Comparison of ENCODE assay signal across 26 cellular contexts in the genomic region with DNA sequence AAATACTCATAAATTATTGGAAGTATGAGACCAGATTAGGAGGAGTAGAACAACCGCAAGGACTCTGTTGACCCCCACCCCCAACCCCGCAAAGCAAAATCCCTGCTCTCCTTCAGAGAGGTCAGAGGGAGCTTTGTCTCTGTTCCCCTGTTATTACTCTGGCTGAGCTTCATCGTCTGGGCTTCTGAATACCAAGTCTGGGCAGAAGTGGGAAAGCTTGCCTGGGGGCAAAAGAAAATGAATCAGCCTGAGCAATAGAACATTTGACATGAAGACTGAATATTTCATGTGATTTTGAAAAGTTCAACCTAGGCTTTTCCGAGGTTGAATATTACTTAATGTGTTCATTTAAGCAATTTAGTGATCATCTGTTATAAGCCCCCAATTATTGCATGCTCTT.
"Had no signal": no experiment of that assay in that cellular context is flagged by ENCODE, and none has a peak within 500 bp of the region (broad histone marks: within the 10 kb centered on the region; RNA-seq: fewer than 3 reads in every experiment).

No MANE protein-coding gene starts in this region.

- H3K9ac ChIP-seq: parathyroid adenoma had no signal

- H3K27me3 Mint-ChIP-seq: activated CD8-positive, alpha-beta memory T cell treated with anti-CD3 and anti-CD28 coated beads, Interleukin-2, amount 10 ng/mL, durations not matched to agents 7 days and 5 days; activated naive CD4-positive, alpha-beta T cell treated with anti-CD3 and anti-CD28 coated beads, Interleukin-2, amount 10 ng/mL, durations not matched to agents 7 days and 5 days; activated naive CD8-positive, alpha-beta T cell treated with anti-CD3 and anti-CD28 coated beads, Interleukin-2, amount 10 ng/mL, durations not matched to agents 7 days and 5 days; memory B cell had no signal

- H3K9me3 ChIP-seq: right atrium auricular region, thyroid gland, upper lobe of right lung had no signal

- H3K36me3 ChIP-seq: brain microvascular endothelial cell, gastroesophageal sphincter, right atrium auricular region, stomach, thyroid gland, upper lobe of right lung had no signal

- H3K4me1 Mint-ChIP-seq: activated CD4-positive, alpha-beta T cell treated with anti-CD3 and anti-CD28 coated beads for 36 hours; activated CD8-positive, alpha-beta memory T cell treated with anti-CD3 and anti-CD28 coated beads, Interleukin-2, amount 10 ng/mL, durations not matched to agents 7 days and 5 days; activated naive CD4-positive, alpha-beta T cell treated with anti-CD3 and anti-CD28 coated beads, Interleukin-2, amount 10 ng/mL, durations not matched to agents 7 days and 5 days; activated naive CD8-positive, alpha-beta T cell treated with anti-CD3 and anti-CD28 coated beads, Interleukin-2, amount 10 ng/mL, durations not matched to agents 7 days and 5 days; memory B cell; naive thymus-derived CD8-positive, alpha-beta T cell; neural crest cell; stimulated activated naive B cell treated with anti-CD40 and anti-IgM and Interleukin-4, amounts not matched to agents 10 μg/mL and 1 μg/mL and 100 μg/mL, for 72 hours had no signal

- H3K4me3 ChIP-seq: gastroesophageal sphincter, hepatocyte, right atrium auricular region, smooth muscle cell, stomach, thyroid gland, upper lobe of right lung had no signal

- H3K4me1 ChIP-seq: parathyroid adenoma, right atrium auricular region, stomach, thyroid gland, upper lobe of right lung had no signal

- H3K4me3 Mint-ChIP-seq: activated CD4-positive, alpha-beta T cell treated with anti-CD3 and anti-CD28 coated beads for 36 hours; activated CD8-positive, alpha-beta memory T cell treated with anti-CD3 and anti-CD28 coated beads, Interleukin-2, amount 10 ng/mL, durations not matched to agents 7 days and 5 days; activated CD8-positive, alpha-beta T cell treated with anti-CD3 and anti-CD28 coated beads, Interleukin-2, amount 10 ng/mL, durations not matched to agents 7 days and 5 days; activated naive CD4-positive, alpha-beta T cell treated with anti-CD3 and anti-CD28 coated beads, Interleukin-2, amount 10 ng/mL, durations not matched to agents 7 days and 5 days; activated naive CD8-positive, alpha-beta T cell treated with anti-CD3 and anti-CD28 coated beads, Interleukin-2, amount 10 ng/mL, durations not matched to agents 7 days and 5 days; memory B cell; naive thymus-derived CD8-positive, alpha-beta T cell; neural crest cell; stimulated activated naive B cell treated with anti-CD40 and anti-IgM and Interleukin-4, amounts not matched to agents 10 μg/mL and 1 μg/mL and 100 μg/mL, for 72 hours; T-helper 2 cell treated with Interferon-gamma antibody and Interleukin-4, amounts not matched to agents 5 μg/mL and 100 μg/mL, for 36 hours had no signal

- H3K27me3 ChIP-seq: brain microvascular endothelial cell, gastroesophageal sphincter, hepatocyte, right atrium auricular region, stomach, thyroid gland, upper lobe of right lung had no signal

- H3K36me3 Mint-ChIP-seq: activated CD8-positive, alpha-beta memory T cell treated with anti-CD3 and anti-CD28 coated beads, Interleukin-2, amount 10 ng/mL, durations not matched to agents 7 days and 5 days; activated naive CD4-positive, alpha-beta T cell treated with anti-CD3 and anti-CD28 coated beads, Interleukin-2, amount 10 ng/mL, durations not matched to agents 7 days and 5 days; activated naive CD8-positive, alpha-beta T cell treated with anti-CD3 and anti-CD28 coated beads, Interleukin-2, amount 10 ng/mL, durations not matched to agents 7 days and 5 days; memory B cell; naive thymus-derived CD8-positive, alpha-beta T cell; stimulated activated naive B cell treated with anti-CD40 and anti-IgM and Interleukin-4, amounts not matched to agents 10 μg/mL and 1 μg/mL and 100 μg/mL, for 72 hours had no signal

- H3K27ac Mint-ChIP-seq: activated CD4-positive, alpha-beta T cell treated with anti-CD3 and anti-CD28 coated beads for 36 hours; activated CD8-positive, alpha-beta memory T cell treated with anti-CD3 and anti-CD28 coated beads, Interleukin-2, amount 10 ng/mL, durations not matched to agents 7 days and 5 days; activated CD8-positive, alpha-beta T cell treated with anti-CD3 and anti-CD28 coated beads, Interleukin-2, amount 10 ng/mL, durations not matched to agents 7 days and 5 days; activated naive CD4-positive, alpha-beta T cell treated with anti-CD3 and anti-CD28 coated beads, Interleukin-2, amount 10 ng/mL, durations not matched to agents 7 days and 5 days; activated naive CD8-positive, alpha-beta T cell treated with anti-CD3 and anti-CD28 coated beads, Interleukin-2, amount 10 ng/mL, durations not matched to agents 7 days and 5 days; memory B cell; naive thymus-derived CD8-positive, alpha-beta T cell; stimulated activated naive B cell treated with anti-CD40 and anti-IgM and Interleukin-4, amounts not matched to agents 10 μg/mL and 1 μg/mL and 100 μg/mL, for 72 hours; T-helper 2 cell treated with Interferon-gamma antibody and Interleukin-4, amounts not matched to agents 5 μg/mL and 100 μg/mL, for 36 hours had no signal

- DNase-seq: activated CD4-positive, alpha-beta T cell treated with anti-CD3 and anti-CD28 coated beads for 36 hours; activated CD4-positive, CD25-positive, alpha-beta regulatory T cell; activated CD8-positive, alpha-beta memory T cell treated with anti-CD3 and anti-CD28 coated beads, Interleukin-2, amount 10 ng/mL, durations not matched to agents 7 days and 5 days; activated CD8-positive, alpha-beta T cell treated with anti-CD3 and anti-CD28 coated beads, Interleukin-2, amount 10 ng/mL, durations not matched to agents 7 days and 5 days; activated effector memory CD4-positive, alpha-beta T cell treated with Interleukin-2 at 50 U/mL for 16 hours; activated naive CD4-positive, alpha-beta T cell treated with anti-CD3 and anti-CD28 coated beads, Interleukin-2, amount 10 ng/mL, durations not matched to agents 7 days and 5 days; activated naive CD8-positive, alpha-beta T cell treated with anti-CD3 and anti-CD28 coated beads, Interleukin-2, amount 10 ng/mL, durations not matched to agents 7 days and 5 days; amniotic stem cell; brain microvascular endothelial cell; central memory CD4-positive, alpha-beta T cell; naive thymus-derived CD8-positive, alpha-beta T cell; nucleus accumbens; stimulated activated CD4-positive, alpha-beta T cell treated with anti-CD3 and anti-CD28 coated beads, Interleukin-2, amount 100 ng/mL, for 24 hours; stimulated activated naive B cell treated with anti-CD40 and anti-IgM and Interleukin-4, amounts not matched to agents 10 μg/mL and 1 μg/mL and 100 μg/mL, for 72 hours; stomach; T-helper 1 cell; thyroid gland; upper lobe of right lung had no signal

- H3K27ac ChIP-seq: brain microvascular endothelial cell, gastroesophageal sphincter, hepatocyte, parathyroid adenoma, right atrium auricular region, stomach, thyroid gland, upper lobe of right lung had no signal
